ENCODE assay signal across 15 cellular contexts in genomic region chr19:51808333-51808986, GRCh38. TPM values are rescaled to one million over a fixed set of nuclear protein-coding genes. Genes with fewer than 3 reads are reported as not detected.
A peak's percentile ranks its signal among the peaks of the same experiment; 100 is the strongest.
DNase-seq lines count a peak whose midpoint lies in the region; ATAC-seq, FAIRE-seq and TF ChIP-seq lines count a peak whose summit lies in the region.
"Had no signal": no experiment of that assay in that cellular context is flagged by ENCODE, and none has a peak within 500 bp of the region (broad histone marks: within the 10 kb centered on the region; RNA-seq: fewer than 3 reads in every experiment).

No MANE protein-coding gene starts in this region.

- no peak for ATAC-seq in DND-41 (ENCODE audit: insufficient read depth, low read depth)
- no peak for ATAC-seq in GM18498 (IDR thresholded peaks at IDR 0.05; ENCODE audit: unreplicated experiment)
- ATAC-seq: activated CD8-positive, alpha-beta T cell treated with anti-CD3 and anti-CD28 coated beads for 36 hours had no signal

- H3K4me3 ChIP-seq in DND-41 (ENCODE audit: low read depth in 1 of 2, low read length in 2 of 2) (0 out of 4 replicates have a peak overlapping the region, but pooled peaks of 1 of the 2 experiments have one; percentile 14), astrocyte of the spinal cord (ENCODE audit: low read depth, low read length) (no peak overlapping the region)
- H3K4me3 ChIP-seq: skin epidermis had no signal

- H3K4me2 ChIP-seq in DND-41 (ENCODE audit: insufficient read depth, low read length) = 0 out of 2 replicates have a peak overlapping the region, but pooled peaks have one; percentile 42
- H3K4me2 ChIP-seq: KMS-11 had no signal

- TF ChIP-seq CTCF in DND-41 (IDR thresholded peaks at IDR 0.05; ENCODE audit: borderline replicate concordance, extremely low read depth, low read length, poor library complexity, severe bottlenecking) = no peak
- no peak for TF ChIP-seq CTCF in astrocyte of the spinal cord (IDR thresholded peaks at IDR 0.05; ENCODE audit: low read depth, low read length)

- peak overlapping the region; percentile 51; the same call in 1 of the 2 replicates for H2AFZ ChIP-seq in DND-41 (ENCODE audit: low read depth, low read length)

- H3K9ac ChIP-seq in DND-41 (ENCODE audit: low read depth, low read length) = peak overlapping the region; percentile 36; the same call in 1 of the 2 replicates
- H3K9ac ChIP-seq: KMS-11 had no signal

- DNase-seq in DND-41 = no peak
- DNase-seq in HTR-8/SVneo (ENCODE audit: insufficient read length, low spot score) = peak; percentile 25
- DNase-seq in astrocyte of the spinal cord (ENCODE audit: low read depth, low spot score) = peak; percentile 18
- DNase-seq in lung microvascular endothelial cell (ENCODE audit: low read depth in 2 of 2) = peak; percentile 70 to 72
- no peak for DNase-seq in DMS53 treated with DMSO at 0.1 percent for 48 hours (lab: John Stamatoyannopoulos, UW; ENCODE audit: unreplicated experiment)
- no peak for DNase-seq in activated CD4-positive, alpha-beta T cell treated with anti-CD3 and anti-CD28 coated beads, Interleukin-2, amount 50 U/mL, for 4 hours
- DNase-seq: activated CD8-positive, alpha-beta T cell treated with anti-CD3 and anti-CD28 coated beads for 36 hours; activated naive CD8-positive, alpha-beta T cell treated with anti-CD3 and anti-CD28 coated beads for 36 hours; effector memory CD4-positive, alpha-beta T cell; naive B cell; NCI-H446 treated with DMSO at 0.1 percent for 48 hours had no signal

- H3K36me3 ChIP-seq in DND-41 (ENCODE audit: insufficient read depth, low read length) = 0 out of 2 replicates have a peak, but pooled peaks cover 5% of the 10 kb centered on the region

- no peaks in the 10 kb centered on the region for H4K20me1 ChIP-seq in DND-41 (ENCODE audit: insufficient read depth, low read length)

- in situ Hi-C loops in astrocyte of the spinal cord (cut with HindIII; ENCODE audit: low sequenced_read_pairs) = no loop called here

- FAIRE-seq in HTR-8/SVneo (lab: Jason Lieb, UNC) = no peak
- FAIRE-seq: G401.6 had no signal

- no peaks in the 10 kb centered on the region for H3K79me2 ChIP-seq in DND-41 (ENCODE audit: insufficient read depth, low read length)

- H3K27ac ChIP-seq in DND-41 (ENCODE audit: low read length) = peak overlapping the region; percentile 73
- H3K27ac ChIP-seq: KMS-11 had no signal

- H3K27me3 ChIP-seq in DND-41 (ENCODE audit: insufficient read depth, low read length, poor library complexity) = no peaks in the 10 kb centered on the region

- H3K4me1 ChIP-seq in DND-41 (ENCODE audit: insufficient read depth, low read length) = peaks cover 44% of the 10 kb centered on the region

- no peaks in the 10 kb centered on the region for H3K9me3 ChIP-seq in DND-41 (ENCODE audit: insufficient read depth, low read length, severe bottlenecking)

RNA-seq across cellular contexts. Expression of gene FPR3, which starts 13.5 kb away (rescaled TPM):
- under 0.01 TPM in 2 replicates for total RNA-seq in lung microvascular endothelial cell
- total RNA-seq: activated CD8-positive, alpha-beta T cell treated with anti-CD3 and anti-CD28 coated beads for 36 hours; activated naive CD8-positive, alpha-beta T cell treated with anti-CD3 and anti-CD28 coated beads for 36 hours had no signal

RNA-seq across cellular contexts. Expression of gene FPR2, which starts 47.5 kb away (rescaled TPM):
- total RNA-seq in lung microvascular endothelial cell = not detected in 2 replicates
- total RNA-seq: activated CD8-positive, alpha-beta T cell treated with anti-CD3 and anti-CD28 coated beads for 36 hours; activated naive CD8-positive, alpha-beta T cell treated with anti-CD3 and anti-CD28 coated beads for 36 hours had no signal

RNA-seq across cellular contexts. Expression of gene FPR1, which starts 56.8 kb away (rescaled TPM):
- not detected in 2 replicates for total RNA-seq in lung microvascular endothelial cell
- total RNA-seq: activated CD8-positive, alpha-beta T cell treated with anti-CD3 and anti-CD28 coated beads for 36 hours; activated naive CD8-positive, alpha-beta T cell treated with anti-CD3 and anti-CD28 coated beads for 36 hours had no signal

Comparison
In these comparisons a context has a peak if more than half of its experiments do, and no peak if none do; other contexts are left out.
1. DNase-seq: peak in HTR-8/SVneo (single experiment), astrocyte of the spinal cord (single experiment) and lung microvascular endothelial cell (2 of 2); none in DND-41 (single experiment), DMS53 treated with DMSO at 0.1 percent for 48 hours (single experiment) and activated CD4-positive, alpha-beta T cell treated with anti-CD3 and anti-CD28 coated beads, Interleukin-2, amount 50 U/mL, for 4 hours (0 of 2).